ENCODE assay signal across 31 cellular contexts in the genomic region with DNA sequence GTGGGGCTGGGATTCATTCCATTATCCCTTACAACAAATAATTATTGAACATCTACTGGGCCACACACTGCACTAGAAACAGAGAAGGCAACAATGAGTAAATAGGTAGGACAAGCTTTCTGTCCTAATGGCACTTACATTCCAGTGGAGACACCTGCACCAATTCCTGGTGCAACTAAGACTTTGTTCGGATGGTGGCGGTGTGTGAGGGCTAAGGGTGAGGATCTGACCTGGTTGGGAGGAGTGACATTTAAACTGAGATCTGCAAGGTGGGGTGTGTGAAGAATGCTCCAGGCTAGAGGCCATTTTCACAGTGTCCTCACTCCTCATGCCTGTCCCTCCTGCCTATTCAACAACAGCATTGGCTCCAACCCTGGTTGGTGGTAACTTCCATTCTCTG.
"Had no signal": no experiment of that assay in that cellular context is flagged by ENCODE, and none has a peak within 500 bp of the region (broad histone marks: within the 10 kb centered on the region; RNA-seq: fewer than 3 reads in every experiment).

No MANE protein-coding gene starts in this region.

- H3K27ac ChIP-seq: ascending aorta, breast epithelium, coronary artery, dorsolateral prefrontal cortex, epithelial cell of prostate, esophagus squamous epithelium, gastroesophageal sphincter, heart right ventricle had no signal

- H3K27ac Mint-ChIP-seq: activated CD4-positive, alpha-beta memory T cell treated with anti-CD3 and anti-CD28 coated beads, Interleukin-2, amount 10 ng/mL, durations not matched to agents 7 days and 5 days; activated CD4-positive, alpha-beta T cell treated with anti-CD3 and anti-CD28 coated beads, Interleukin-2, amount 10 ng/mL, durations not matched to agents 7 days and 5 days; activated naive CD4-positive, alpha-beta T cell treated with anti-CD3 and anti-CD28 coated beads, Interleukin-2, amount 10 ng/mL, durations not matched to agents 7 days and 5 days; activated naive CD4-positive, alpha-beta T cell treated with anti-CD3 and anti-CD28 coated beads, Interleukin-2, amount 50 U/mL, for 72 hours; activated naive CD8-positive, alpha-beta T cell treated with anti-CD3 and anti-CD28 coated beads, Interleukin-2, amount 10 ng/mL, durations not matched to agents 7 days and 5 days; activated T-cell treated with anti-CD3 and anti-CD28 coated beads, Interleukin-2, amount 50 U/mL, for 24 hours; activated T-cell treated with anti-CD3 and anti-CD28 coated beads, Interleukin-2, amount 50 U/mL, for 72 hours; brain; dendritic cell treated with granulocyte-macrophage colony-stimulating factor and Interleukin-4, amounts not matched to agents 40 ng/mL and 50 ng/mL, for 4 days; effector memory CD8-positive, alpha-beta T cell had no signal

- H3K27me3 ChIP-seq: ascending aorta, breast epithelium, dorsolateral prefrontal cortex, esophagus squamous epithelium had no signal

- ATAC-seq: activated naive CD4-positive, alpha-beta T cell treated with anti-CD3 and anti-CD28 coated beads, Interleukin-2, amount 50 U/mL, for 72 hours; activated T-cell treated with anti-CD3 and anti-CD28 coated beads, Interleukin-2, amount 50 U/mL, for 72 hours; effector memory CD8-positive, alpha-beta T cell; gastroesophageal sphincter; heart right ventricle had no signal

- H3K4me3 ChIP-seq: ascending aorta, breast epithelium, coronary artery, dorsolateral prefrontal cortex, esophagus squamous epithelium, gastroesophageal sphincter, heart right ventricle had no signal

- H3K4me1 ChIP-seq: ascending aorta, breast epithelium, esophagus squamous epithelium, gastroesophageal sphincter, heart right ventricle had no signal

- H3K9me3 ChIP-seq: ascending aorta, breast epithelium, esophagus squamous epithelium had no signal

- H3K4me1 Mint-ChIP-seq: activated CD4-positive, alpha-beta memory T cell treated with anti-CD3 and anti-CD28 coated beads, Interleukin-2, amount 10 ng/mL, durations not matched to agents 7 days and 5 days; activated CD4-positive, alpha-beta T cell treated with anti-CD3 and anti-CD28 coated beads, Interleukin-2, amount 10 ng/mL, durations not matched to agents 7 days and 5 days; activated naive CD4-positive, alpha-beta T cell treated with anti-CD3 and anti-CD28 coated beads, Interleukin-2, amount 10 ng/mL, durations not matched to agents 7 days and 5 days had no signal

- FAIRE-seq: endometrium, endothelial cell of umbilical vein had no signal

- H3K27me3 Mint-ChIP-seq: activated CD4-positive, alpha-beta memory T cell treated with anti-CD3 and anti-CD28 coated beads, Interleukin-2, amount 10 ng/mL, durations not matched to agents 7 days and 5 days; activated CD4-positive, alpha-beta T cell treated with anti-CD3 and anti-CD28 coated beads, Interleukin-2, amount 10 ng/mL, durations not matched to agents 7 days and 5 days had no signal

- H3K4me3 Mint-ChIP-seq: activated CD4-positive, alpha-beta memory T cell treated with anti-CD3 and anti-CD28 coated beads, Interleukin-2, amount 10 ng/mL, durations not matched to agents 7 days and 5 days; activated CD4-positive, alpha-beta T cell treated with anti-CD3 and anti-CD28 coated beads, Interleukin-2, amount 10 ng/mL, durations not matched to agents 7 days and 5 days; activated naive CD4-positive, alpha-beta T cell treated with anti-CD3 and anti-CD28 coated beads, Interleukin-2, amount 10 ng/mL, durations not matched to agents 7 days and 5 days; activated naive CD8-positive, alpha-beta T cell treated with anti-CD3 and anti-CD28 coated beads, Interleukin-2, amount 10 ng/mL, durations not matched to agents 7 days and 5 days; activated T-cell treated with anti-CD3 and anti-CD28 coated beads, Interleukin-2, amount 50 U/mL, for 24 hours; activated T-cell treated with anti-CD3 and anti-CD28 coated beads, Interleukin-2, amount 50 U/mL, for 72 hours; brain; central memory CD8-positive, alpha-beta T cell; dendritic cell treated with granulocyte-macrophage colony-stimulating factor and Interleukin-4, amounts not matched to agents 40 ng/mL and 50 ng/mL, for 4 days; effector memory CD8-positive, alpha-beta T cell had no signal

- H3K9me3 Mint-ChIP-seq: activated naive CD4-positive, alpha-beta T cell treated with anti-CD3 and anti-CD28 coated beads, Interleukin-2, amount 10 ng/mL, durations not matched to agents 7 days and 5 days; activated T-cell treated with anti-CD3 and anti-CD28 coated beads, Interleukin-2, amount 50 U/mL, for 24 hours; activated T-cell treated with anti-CD3 and anti-CD28 coated beads, Interleukin-2, amount 50 U/mL, for 72 hours; central memory CD8-positive, alpha-beta T cell; dendritic cell treated with granulocyte-macrophage colony-stimulating factor and Interleukin-4, amounts not matched to agents 40 ng/mL and 50 ng/mL, for 4 days; effector memory CD8-positive, alpha-beta T cell had no signal

- H3K36me3 Mint-ChIP-seq: activated naive CD4-positive, alpha-beta T cell treated with anti-CD3 and anti-CD28 coated beads, Interleukin-2, amount 10 ng/mL, durations not matched to agents 7 days and 5 days; activated naive CD4-positive, alpha-beta T cell treated with anti-CD3 and anti-CD28 coated beads, Interleukin-2, amount 50 U/mL, for 72 hours; activated naive CD8-positive, alpha-beta T cell treated with anti-CD3 and anti-CD28 coated beads, Interleukin-2, amount 10 ng/mL, durations not matched to agents 7 days and 5 days; brain had no signal

- DNase-seq: activated CD4-positive, alpha-beta memory T cell treated with anti-CD3 and anti-CD28 coated beads, Interleukin-2, amount 10 ng/mL, durations not matched to agents 7 days and 5 days; activated CD4-positive, alpha-beta T cell treated with anti-CD3 and anti-CD28 coated beads for 1 hour; activated CD4-positive, alpha-beta T cell treated with anti-CD3 and anti-CD28 coated beads for 4 hours; activated CD4-positive, alpha-beta T cell treated with anti-CD3 and anti-CD28 coated beads, Interleukin-2, amount 10 ng/mL, durations not matched to agents 7 days and 5 days; activated CD4-positive, alpha-beta T cell treated with anti-CD3 and anti-CD28 coated beads, Interleukin-2, amount 50 U/mL, for 4 hours; activated CD8-positive, alpha-beta memory T cell treated with anti-CD3 and anti-CD28 coated beads, Interleukin-2, amount 50 U/mL, for 48 hours; activated gamma-delta T cell; activated naive CD4-positive, alpha-beta T cell; activated naive CD4-positive, alpha-beta T cell treated with anti-CD3 and anti-CD28 coated beads, Interleukin-2, amount 10 ng/mL, durations not matched to agents 7 days and 5 days; activated naive CD8-positive, alpha-beta T cell treated with anti-CD3 and anti-CD28 coated beads, Interleukin-2, amount 10 ng/mL, durations not matched to agents 7 days and 5 days; activated T-cell treated with anti-CD3 and anti-CD28 coated beads for 4 hours; activated T-cell treated with anti-CD3 and anti-CD28 coated beads, Interleukin-2, amount 50 U/mL, for 24 hours; activated T-cell treated with anti-CD3 and anti-CD28 coated beads, Interleukin-2, amount 50 U/mL, for 72 hours; dorsolateral prefrontal cortex; effector CD4-positive, alpha-beta T cell; effector memory CD8-positive, alpha-beta T cell; esophagus squamous epithelium; foreskin melanocyte; heart right ventricle; T-helper 2 cell had no signal

- H3K36me3 ChIP-seq: ascending aorta, breast epithelium, esophagus squamous epithelium, gastroesophageal sphincter, heart right ventricle had no signal
